Comparison of ENCODE assay signal across 22 cellular contexts in genomic region chr20:25376236-25376635, GRCh38.
"Had no signal": no experiment of that assay in that cellular context is flagged by ENCODE, and none has a peak within 500 bp of the region (broad histone marks: within the 10 kb centered on the region; RNA-seq: fewer than 3 reads in every experiment).

No MANE protein-coding gene starts in this region.

- H3K27me3 ChIP-seq: pancreas, right atrium auricular region, spleen, tibial artery had no signal

- H3K27ac ChIP-seq: coronary artery, pancreas, psoas muscle, right atrium auricular region, spleen, tibial artery had no signal

- H3K4me3 ChIP-seq: coronary artery, pancreas, psoas muscle, right atrium auricular region, spleen, tibial artery had no signal

- H3K4me3 Mint-ChIP-seq: activated CD4-positive, alpha-beta memory T cell treated with anti-CD3 and anti-CD28 coated beads, Interleukin-2, amount 10 ng/mL, durations not matched to agents 7 days and 5 days; activated CD4-positive, alpha-beta T cell treated with anti-CD3 and anti-CD28 coated beads, Interleukin-2, amount 10 ng/mL, durations not matched to agents 7 days and 5 days; activated naive CD4-positive, alpha-beta T cell treated with anti-CD3 and anti-CD28 coated beads, Interleukin-2, amount 50 U/mL, for 24 hours; activated naive CD8-positive, alpha-beta T cell treated with anti-CD3 and anti-CD28 coated beads, Interleukin-2, amount 50 U/mL, for 24 hours; activated T-cell treated with anti-CD3 and anti-CD28 coated beads, Interleukin-2, amount 50 U/mL, for 4 hours; activated T-helper 17 cell treated with anti-CD3 and anti-CD28 coated beads, Interleukin-2, amount 50 U/mL, for 72 hours; effector memory CD8-positive, alpha-beta T cell; naive B cell; nephron progenitor cell; WTC11 had no signal

- H3K27ac Mint-ChIP-seq: activated CD4-positive, alpha-beta memory T cell treated with anti-CD3 and anti-CD28 coated beads, Interleukin-2, amount 10 ng/mL, durations not matched to agents 7 days and 5 days; activated CD4-positive, alpha-beta T cell treated with anti-CD3 and anti-CD28 coated beads, Interleukin-2, amount 10 ng/mL, durations not matched to agents 7 days and 5 days; activated naive CD4-positive, alpha-beta T cell treated with anti-CD3 and anti-CD28 coated beads, Interleukin-2, amount 50 U/mL, for 24 hours; activated naive CD8-positive, alpha-beta T cell treated with anti-CD3 and anti-CD28 coated beads, Interleukin-2, amount 50 U/mL, for 24 hours; activated T-helper 17 cell treated with anti-CD3 and anti-CD28 coated beads, Interleukin-2, amount 50 U/mL, for 72 hours; nephron progenitor cell had no signal

- H3K9me3 ChIP-seq: pancreas, right atrium auricular region, tibial artery had no signal

- DNase-seq: activated CD4-positive, alpha-beta memory T cell treated with anti-CD3 and anti-CD28 coated beads, Interleukin-2, amount 10 ng/mL, durations not matched to agents 7 days and 5 days; activated CD4-positive, alpha-beta T cell treated with anti-CD3 and anti-CD28 coated beads for 1 hour; activated CD4-positive, alpha-beta T cell treated with anti-CD3 and anti-CD28 coated beads, Interleukin-2, amount 10 ng/mL, durations not matched to agents 7 days and 5 days; activated naive CD8-positive, alpha-beta T cell treated with anti-CD3 and anti-CD28 coated beads, Interleukin-2, amount 50 U/mL, for 24 hours; activated T-cell treated with anti-CD3 and anti-CD28 coated beads, Interleukin-2, amount 50 U/mL, for 4 hours; amygdala; effector memory CD8-positive, alpha-beta T cell; erythroblast; left ventricle myocardium superior; naive B cell; nephron progenitor cell; pancreas; psoas muscle; spleen; stimulated activated naive CD8-positive, alpha-beta T cell treated with anti-CD3 and anti-CD28 coated beads, Interleukin-15, Interleukin-2, amounts not matched to agents 100 U/mL and 50 U/mL, for 24 hours; T-helper 2 cell; tibial artery had no signal

- H3K27me3 Mint-ChIP-seq: activated CD4-positive, alpha-beta memory T cell treated with anti-CD3 and anti-CD28 coated beads, Interleukin-2, amount 10 ng/mL, durations not matched to agents 7 days and 5 days; activated CD4-positive, alpha-beta T cell treated with anti-CD3 and anti-CD28 coated beads, Interleukin-2, amount 10 ng/mL, durations not matched to agents 7 days and 5 days; activated naive CD4-positive, alpha-beta T cell treated with anti-CD3 and anti-CD28 coated beads, Interleukin-2, amount 50 U/mL, for 24 hours; activated naive CD8-positive, alpha-beta T cell treated with anti-CD3 and anti-CD28 coated beads, Interleukin-2, amount 50 U/mL, for 24 hours; activated T-helper 17 cell treated with anti-CD3 and anti-CD28 coated beads, Interleukin-2, amount 50 U/mL, for 72 hours; effector memory CD8-positive, alpha-beta T cell; naive B cell had no signal

- H3K9me3 Mint-ChIP-seq: activated CD4-positive, alpha-beta memory T cell treated with anti-CD3 and anti-CD28 coated beads, Interleukin-2, amount 10 ng/mL, durations not matched to agents 7 days and 5 days; activated CD4-positive, alpha-beta T cell treated with anti-CD3 and anti-CD28 coated beads, Interleukin-2, amount 10 ng/mL, durations not matched to agents 7 days and 5 days; activated naive CD4-positive, alpha-beta T cell treated with anti-CD3 and anti-CD28 coated beads, Interleukin-2, amount 50 U/mL, for 24 hours; activated naive CD8-positive, alpha-beta T cell treated with anti-CD3 and anti-CD28 coated beads, Interleukin-2, amount 50 U/mL, for 24 hours; activated T-cell treated with anti-CD3 and anti-CD28 coated beads, Interleukin-2, amount 50 U/mL, for 4 hours; activated T-helper 17 cell treated with anti-CD3 and anti-CD28 coated beads, Interleukin-2, amount 50 U/mL, for 72 hours; effector memory CD8-positive, alpha-beta T cell; naive B cell had no signal

- H3K4me1 ChIP-seq: psoas muscle had no signal

- H3K36me3 ChIP-seq: pancreas, right atrium auricular region, tibial artery had no signal
